10 cellular contexts compared by ENCODE assay signal in the genomic region with DNA sequence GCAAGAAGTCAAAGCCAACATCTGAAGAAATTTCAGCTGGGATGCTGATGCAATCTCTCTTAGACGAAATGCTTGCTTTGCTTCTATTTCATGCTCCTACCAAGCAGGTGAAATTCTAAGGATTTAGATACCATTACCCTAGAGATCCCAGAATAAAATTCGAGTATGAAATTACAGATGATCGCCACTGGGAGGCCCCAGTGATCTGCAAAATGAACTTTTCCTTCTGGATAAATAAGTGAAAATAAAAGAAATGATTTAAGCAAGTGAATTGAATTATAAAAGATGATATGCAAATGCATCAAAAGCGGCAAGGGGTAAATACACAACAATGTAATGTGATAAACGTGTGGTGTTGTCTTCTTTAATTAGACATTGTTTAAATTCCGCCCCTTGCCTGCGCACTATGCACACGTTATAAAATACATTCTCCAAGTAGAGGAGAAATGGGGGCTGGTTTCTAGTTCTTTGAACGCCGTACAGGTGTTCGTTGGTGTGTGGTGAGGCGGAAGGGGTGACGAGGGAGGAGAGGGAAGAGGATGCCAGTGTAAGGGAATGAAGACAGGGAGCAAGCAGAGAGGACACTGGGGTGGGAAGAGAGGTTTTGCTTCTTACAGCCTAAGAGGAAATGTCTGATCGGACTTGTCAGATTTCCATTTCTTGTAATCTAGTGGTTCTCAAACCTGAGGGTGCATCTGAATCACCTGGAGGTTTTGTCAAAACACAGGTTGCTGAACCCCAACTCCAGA. TPM values are rescaled to one million over a fixed set of nuclear protein-coding genes. Genes with fewer than 3 reads are reported as not detected.
DNase-seq lines count a peak whose midpoint lies in the region; ATAC-seq and TF ChIP-seq lines count a peak whose summit lies in the region.
"Had no signal": no experiment of that assay in that cellular context is flagged by ENCODE, and none has a peak within 500 bp of the region (broad histone marks: within the 10 kb centered on the region; RNA-seq: fewer than 3 reads in every experiment).

No MANE protein-coding gene starts in this region.

- peaks cover 9% of the 10 kb centered on the region in 2 experiments for H3K4me1 Mint-ChIP-seq in H9

- no peak for DNase-seq in BE2C
- no peak for DNase-seq in H9
- DNase-seq in left kidney (ENCODE audit: low read depth, low spot score), result peak; percentile 48
- DNase-seq in NCI-H2081 treated with DMSO at 0.1 percent for 48 hours (lab: John Stamatoyannopoulos, UW), result no peak
- DNase-seq in right cardiac atrium, result no peak
- DNase-seq in NCI-H2081 (lab: John Stamatoyannopoulos, UW), result no peak
- DNase-seq: stimulated activated CD4-positive, alpha-beta T cell treated with anti-CD3 and anti-CD28 coated beads, Interleukin-15, amount 100 ng/mL, for 24 hours had no signal

- no peaks in the 10 kb centered on the region for H3K36me3 Mint-ChIP-seq in H9 (ENCODE audit: insufficient read depth in 1 of 3, low read depth in 3 of 3)

- H3K27me3 ChIP-seq in BE2C (peaks cover 13% of the 10 kb centered on the region), H9 (ENCODE audit: insufficient read depth, low read length) (no peaks in the 10 kb centered on the region), right cardiac atrium (ENCODE audit: control insufficient read depth, insufficient read depth) (no peaks in the 10 kb centered on the region)

- no peak overlapping the region for H2BK15ac ChIP-seq in H9 (ENCODE audit: low read depth, low read length)

- no peak overlapping the region for H2AFZ ChIP-seq in H9 (ENCODE audit: low read length)

- H3K79me1 ChIP-seq in H9 (ENCODE audit: insufficient read depth, low read depth, low read length, poor library complexity, severe bottlenecking), result no peaks in the 10 kb centered on the region

- H3K4ac ChIP-seq in H9 (ENCODE audit: low read depth, low read length), result no peak overlapping the region

- H3K23ac ChIP-seq in H9 (ENCODE audit: insufficient read length, low read depth, low read length), result no peak overlapping the region

- no peaks in the 10 kb centered on the region for H3K27me3 Mint-ChIP-seq in H9 (ENCODE audit: low read depth)

- H3K23me2 ChIP-seq in H9 (ENCODE audit: insufficient read length, low read depth, low read length, poor library complexity, severe bottlenecking), result no peaks in the 10 kb centered on the region

- no peak overlapping the region for H2BK5ac ChIP-seq in H9 (ENCODE audit: insufficient read length, low read length)

- H3K14ac ChIP-seq in H9 (ENCODE audit: insufficient read depth, low read length), result no peak overlapping the region

- H3K18ac ChIP-seq in H9 (ENCODE audit: insufficient read length, low read depth, low read length), result no peak overlapping the region

- H4K20me1 ChIP-seq in H9 (ENCODE audit: control insufficient read depth, insufficient read depth, insufficient read length), result no peaks in the 10 kb centered on the region

- WGBS in H9 (ENCODE audit: extremely low coverage, insufficient read length, low lambda C conversion rate), result no CpG with 5 or more reads among the region's 14 CpGs
- 56% methylated on average over 14 of the region's 14 CpGs for WGBS in right cardiac atrium

- no peak overlapping the region for H2BK20ac ChIP-seq in H9 (ENCODE audit: low read depth, low read length, poor library complexity, severe bottlenecking)

- H3K27ac ChIP-seq in H9 (ENCODE audit: insufficient read length, low read depth, low read length) (no peak overlapping the region), VCaP (no peak overlapping the region), right cardiac atrium (ENCODE audit: low read length) (no peak overlapping the region)
- H3K27ac ChIP-seq: SK-N-MC had no signal

- no peak overlapping the region for H3K4me2 ChIP-seq in H9 (ENCODE audit: insufficient read depth, insufficient read length, low read length)

- no peaks in the 10 kb centered on the region for H3K4me1 ChIP-seq in BE2C
- no peaks in the 10 kb centered on the region for H3K4me1 ChIP-seq in H9 (ENCODE audit: insufficient read depth, low read length)
- no peaks in the 10 kb centered on the region for H3K4me1 ChIP-seq in right cardiac atrium (ENCODE audit: control insufficient read depth, insufficient read depth, low read length)

- no peak overlapping the region for H3K4me3 Mint-ChIP-seq in H9

- H3K9me3 ChIP-seq in BE2C (no peaks in the 10 kb centered on the region), H9 (ENCODE audit: control insufficient read depth, low read depth, low read length) (no peaks in the 10 kb centered on the region), right cardiac atrium (ENCODE audit: control insufficient read depth, low read length) (no peaks in the 10 kb centered on the region)

- H3K56ac ChIP-seq in H9 (ENCODE audit: insufficient read length, low read depth, low read length), result no peak overlapping the region

- H4K5ac ChIP-seq in H9 (ENCODE audit: insufficient read length, low read depth, low read length), result no peak overlapping the region

- no peaks in the 10 kb centered on the region for H3K9me3 Mint-ChIP-seq in H9

- no peaks in the 10 kb centered on the region for H3K79me2 ChIP-seq in H9 (ENCODE audit: insufficient read depth, low read length)

- no peak overlapping the region for H3K9ac ChIP-seq in H9 (ENCODE audit: extremely low read depth, insufficient read length, low read length)

- ATAC-seq in GM21825 (IDR thresholded peaks at IDR 0.05; ENCODE audit: unreplicated experiment) (no peak), right cardiac atrium (no peak)

- intact Hi-C loops in right cardiac atrium (cut with DNase I), result no loop called here

- no peak overlapping the region for H2BK120ac ChIP-seq in H9 (ENCODE audit: low read depth, low read length, poor library complexity, severe bottlenecking)

- H4K91ac ChIP-seq in H9 (ENCODE audit: insufficient read length, low read depth, low read length), result no peak overlapping the region

- H2BK12ac ChIP-seq in H9 (ENCODE audit: insufficient read length, low read depth, low read length), result no peak overlapping the region

- no peak overlapping the region for H2AK5ac ChIP-seq in H9 (ENCODE audit: insufficient read length, low read length)

- no peak overlapping the region for H3T11ph ChIP-seq in H9 (ENCODE audit: low read length)

- no peak overlapping the region for H3K27ac Mint-ChIP-seq in H9

- H3K4me3 ChIP-seq in BE2C (ENCODE audit: low read depth, low read length) (no peak overlapping the region), right cardiac atrium (ENCODE audit: low read length) (no peak overlapping the region)
- H3K4me3 ChIP-seq: SK-N-MC had no signal

- no peaks in the 10 kb centered on the region for H3K36me3 ChIP-seq in BE2C

- TF ChIP-seq CTCF in BE2C (IDR thresholded peaks at IDR 0.05; ENCODE audit: low read depth, low read length) (peak; percentile 55), H9 (conservative IDR thresholded peaks at IDR 0.05) (peak; percentile 70; the same call in 2 of the 3 replicates), VCaP (conservative IDR thresholded peaks at IDR 0.05) (peak; percentile 85)

- no peak overlapping the region for H4K8ac ChIP-seq in H9 (replicated peaks; ENCODE audit: insufficient read length, low read depth, low read length)

RNA-seq across cellular contexts. Expression of a gene that starts 58.0 kb away (rescaled TPM):
- 17.0 TPM for polyA plus RNA-seq in BE2C (2012; ENCODE audit: insufficient read depth, insufficient read length, low read depth)
- total RNA-seq in H9 (2021) (26.3 and 26.8 TPM in 2 replicates), right cardiac atrium (10 to 100 TPM; 28.6 to 34.4 (median 30.6) TPM)
- polyA plus RNA-seq in right cardiac atrium, result 28.4 TPM
